Comparison of ENCODE assay signal across 8 cellular contexts in the genomic region with DNA sequence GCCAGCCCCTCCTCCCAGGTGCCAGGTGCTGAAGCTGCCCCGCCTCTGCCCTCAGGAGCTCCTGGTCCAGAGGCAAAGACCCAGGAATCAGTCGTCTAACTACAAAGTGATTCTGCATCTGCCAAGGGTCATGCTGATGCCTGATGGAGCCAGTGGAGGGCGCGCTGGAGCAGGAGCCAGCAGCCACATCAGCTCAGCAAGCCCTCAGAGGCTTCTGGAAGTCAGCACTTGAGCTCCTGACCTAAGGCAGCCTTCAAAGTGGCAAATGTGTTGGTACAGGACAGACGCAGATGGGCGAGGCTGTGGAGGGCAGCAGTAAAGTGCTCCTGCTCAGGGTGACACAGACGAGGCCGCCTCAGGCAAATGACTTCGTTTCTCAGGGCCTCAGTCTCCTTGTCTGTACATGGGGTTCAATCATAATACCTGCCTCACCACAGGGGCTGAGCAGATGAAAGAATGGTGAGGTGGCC. TPM values are rescaled to one million over a fixed set of nuclear protein-coding genes. Genes with fewer than 3 reads are reported as not detected.
DNase-seq lines count a peak whose midpoint lies in the region; ATAC-seq and TF ChIP-seq lines count a peak whose summit lies in the region.

No MANE protein-coding gene starts in this region.

- DNase-seq in cardiac muscle cell (ENCODE audit: low read depth in 1 of 2, low spot score in 1 of 2) = peak; percentile 54 to 64
- no peak for DNase-seq in right atrium auricular region (ENCODE audit: low spot score)
- peak; percentile 44 for DNase-seq in NCI-H510A (lab: John Stamatoyannopoulos, UW)
- peak; percentile 11 for DNase-seq in activated T-cell treated with anti-CD3 and anti-CD28 coated beads for 1 hour (ENCODE audit: low read depth)
- DNase-seq in fibroblast of the conjunctiva (ENCODE audit: low read depth) = peak; percentile 34
- DNase-seq in stimulated activated CD4-positive, alpha-beta T cell treated with anti-CD3 and anti-CD28 coated beads, Interleukin-15, amount 100 ng/mL, for 24 hours = peak; percentile 65

- H3K36me3 ChIP-seq in cardiac muscle cell = peaks cover 7% of the 10 kb centered on the region
- peaks cover 42% of the 10 kb centered on the region for H3K36me3 ChIP-seq in right atrium auricular region

- H3K4me3 ChIP-seq in cardiac muscle cell (no peak overlapping the region), right atrium auricular region (no peak overlapping the region)

- H3K4me1 ChIP-seq in cardiac muscle cell (ENCODE audit: low read depth) (no peaks in the 10 kb centered on the region), right atrium auricular region (no peaks in the 10 kb centered on the region)

- H3K27ac ChIP-seq in cardiac muscle cell (no peak overlapping the region), right atrium auricular region (no peak overlapping the region)

- H3K27me3 ChIP-seq in cardiac muscle cell (no peaks in the 10 kb centered on the region), right atrium auricular region (no peaks in the 10 kb centered on the region)

- H3K9me3 ChIP-seq in cardiac muscle cell (ENCODE audit: low read depth) (no peaks in the 10 kb centered on the region), right atrium auricular region (no peaks in the 10 kb centered on the region)

- no peak for ATAC-seq in HG03378 (IDR thresholded peaks at IDR 0.05; ENCODE audit: unreplicated experiment)
- no peak for ATAC-seq in GM18909 (IDR thresholded peaks at IDR 0.05; ENCODE audit: poor library complexity, unreplicated experiment)

- peak; percentile 75 for TF ChIP-seq CTCF in cardiac muscle cell (IDR thresholded peaks at IDR 0.05; ENCODE audit: low read depth, low read length)
- TF ChIP-seq CTCF in right atrium auricular region (IDR thresholded peaks at IDR 0.05) = peak in 1 of 2 donors; percentile 44

RNA-seq across cellular contexts. Expression of a gene that starts 10.9 kb away (rescaled TPM):
- total RNA-seq in cardiac muscle cell (15.6 and 20.5 TPM in 2 replicates), right atrium auricular region (10 to 100 TPM in 1 of 2 donors, 1 to 10 TPM in 1; 8.8 to 12.1 TPM)
- polyA plus RNA-seq in cardiac muscle cell = 17.9 and 24.4 TPM in 2 replicates

RNA-seq across cellular contexts. Expression of a gene that starts 27.0 kb away (rescaled TPM):
- not detected in 2 replicates for total RNA-seq in cardiac muscle cell
- polyA plus RNA-seq in cardiac muscle cell = not detected in 2 replicates
- not detected for total RNA-seq in right atrium auricular region

RNA-seq across cellular contexts. Expression of a gene that starts 33.7 kb away (rescaled TPM):
- total RNA-seq in cardiac muscle cell (not detected in 2 replicates), right atrium auricular region (under 1 TPM in 1 of 2 donors, not detected in 1; 0.70 TPM)
- polyA plus RNA-seq in cardiac muscle cell = not detected in 2 replicates
